ENCODE assay signal across 17 cellular contexts in the genomic region with DNA sequence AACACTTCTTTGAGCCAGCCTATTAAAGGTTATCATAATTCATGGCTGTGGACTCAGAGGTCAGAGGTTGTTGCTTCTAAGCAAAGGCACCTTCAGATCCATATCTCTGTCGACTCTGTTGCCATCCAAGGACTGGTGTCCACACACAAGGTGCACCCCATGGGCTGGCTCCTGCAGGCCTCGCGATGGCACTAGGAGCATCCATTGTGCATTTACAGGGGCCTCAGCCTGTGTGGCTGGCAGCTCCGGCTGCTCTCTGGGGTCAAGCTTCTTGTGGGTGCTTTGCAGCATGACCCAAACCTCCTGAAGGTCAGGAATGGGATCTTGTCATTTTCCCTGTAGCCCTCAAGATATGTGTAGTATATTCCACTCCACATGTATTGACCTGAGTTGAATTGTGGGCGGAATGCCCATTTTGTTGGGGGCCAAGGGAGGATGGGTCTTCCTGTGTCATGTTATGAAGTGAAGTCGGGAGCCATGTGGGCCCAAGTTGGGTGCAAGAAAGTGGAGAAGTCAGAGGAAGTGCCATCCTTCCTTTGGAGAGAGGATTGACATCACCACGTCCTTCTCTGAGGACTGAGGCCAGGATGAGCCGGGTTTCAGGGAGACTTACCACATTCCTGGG. TPM values are rescaled to one million over a fixed set of nuclear protein-coding genes. Genes with fewer than 3 reads are reported as not detected.
DNase-seq lines count a peak whose midpoint lies in the region; ATAC-seq and TF ChIP-seq lines count a peak whose summit lies in the region.
"Had no signal": no experiment of that assay in that cellular context is flagged by ENCODE, and none has a peak within 500 bp of the region (broad histone marks: within the 10 kb centered on the region; RNA-seq: fewer than 3 reads in every experiment).

No MANE protein-coding gene starts in this region.

- H3K4me1 Mint-ChIP-seq in natural killer cell treated with Interleukin-12 subunit alpha and Interleukin-12 subunit beta and Interleukin-15 and Interleukin-18, amount 100 ng/mL, for 72 hours (ENCODE audit: low read depth in 2 of 2), result no peaks in the 10 kb centered on the region
- H3K4me1 Mint-ChIP-seq in natural killer cell, result no peaks in the 10 kb centered on the region
- H3K4me1 Mint-ChIP-seq in activated CD4-positive, alpha-beta T cell treated with anti-CD3 and anti-CD28 coated beads for 36 hours, result no peaks in the 10 kb centered on the region
- H3K4me1 Mint-ChIP-seq: CD4-positive, CD25-positive, alpha-beta regulatory T cell; CD8-positive, alpha-beta memory T cell had no signal

- H3K27ac ChIP-seq in spleen, result no peak overlapping the region
- H3K27ac ChIP-seq: HL-60 had no signal

- no peak for TF ChIP-seq CTCF in natural killer cell (IDR thresholded peaks at IDR 0.05)
- no peak for TF ChIP-seq CTCF in spleen (IDR thresholded peaks at IDR 0.05 in 8 of 11, conservative IDR thresholded peaks at IDR 0.05 in 3 of 11)
- TF ChIP-seq CTCF in GM13977 (IDR thresholded peaks at IDR 0.05; ENCODE audit: extremely low read depth, insufficient read depth, missing control alignments), result no peak

- CTCF ChIA-PET in activated CD4-positive, alpha-beta T cell treated with anti-CD3 and anti-CD28 coated beads for 36 hours (lab: Charles Lee), result no interaction called here

- no peak for TF ChIP-seq POLR2A in spleen (IDR thresholded peaks at IDR 0.05)

- peaks cover 0 to 4% (median 0%) of the 10 kb centered on the region in 7 donors for H3K27me3 ChIP-seq in spleen (replicated peaks in 1 of 7)
- H3K27me3 ChIP-seq: BE2C had no signal

- H3K9me3 ChIP-seq in spleen, result no peaks in the 10 kb centered on the region
- H3K9me3 ChIP-seq: BE2C, Caco-2 had no signal

- H3K36me3 ChIP-seq in spleen, result peaks cover 0 to 4% (median 0%) of the 10 kb centered on the region in 6 donors
- H3K36me3 ChIP-seq: BE2C had no signal

- no peak overlapping the region for H3K4me3 ChIP-seq in spleen
- H3K4me3 ChIP-seq: GM23338 had no signal

- no peaks in the 10 kb centered on the region for H3K4me1 ChIP-seq in spleen
- H3K4me1 ChIP-seq: BE2C had no signal

- no peaks in the 10 kb centered on the region for H3K9me3 Mint-ChIP-seq in natural killer cell treated with Interleukin-12 subunit alpha and Interleukin-12 subunit beta and Interleukin-15 and Interleukin-18, amount 100 ng/mL, for 72 hours
- no peaks in the 10 kb centered on the region for H3K9me3 Mint-ChIP-seq in natural killer cell
- H3K9me3 Mint-ChIP-seq in activated CD4-positive, alpha-beta T cell treated with anti-CD3 and anti-CD28 coated beads for 36 hours (ENCODE audit: low read depth), result no peaks in the 10 kb centered on the region
- H3K9me3 Mint-ChIP-seq: CD4-positive, CD25-positive, alpha-beta regulatory T cell; CD8-positive, alpha-beta memory T cell; GM23338 had no signal

- no peak for ATAC-seq in natural killer cell treated with Interleukin-12 subunit alpha and Interleukin-12 subunit beta and Interleukin-15 and Interleukin-18, amount 100 ng/mL, for 72 hours
- ATAC-seq in natural killer cell, result no peak
- ATAC-seq in activated CD4-positive, alpha-beta T cell treated with anti-CD3 and anti-CD28 coated beads for 36 hours, result no peak

- no peak overlapping the region for H3K27ac Mint-ChIP-seq in natural killer cell treated with Interleukin-12 subunit alpha and Interleukin-12 subunit beta and Interleukin-15 and Interleukin-18, amount 100 ng/mL, for 72 hours
- no peak overlapping the region for H3K27ac Mint-ChIP-seq in natural killer cell
- no peak overlapping the region for H3K27ac Mint-ChIP-seq in activated CD4-positive, alpha-beta T cell treated with anti-CD3 and anti-CD28 coated beads for 36 hours
- H3K27ac Mint-ChIP-seq: CD4-positive, CD25-positive, alpha-beta regulatory T cell; GM23338 had no signal

- H3K36me3 Mint-ChIP-seq in natural killer cell treated with Interleukin-12 subunit alpha and Interleukin-12 subunit beta and Interleukin-15 and Interleukin-18, amount 100 ng/mL, for 72 hours, result no peaks in the 10 kb centered on the region
- no peaks in the 10 kb centered on the region for H3K36me3 Mint-ChIP-seq in natural killer cell
- no peaks in the 10 kb centered on the region for H3K36me3 Mint-ChIP-seq in activated CD4-positive, alpha-beta T cell treated with anti-CD3 and anti-CD28 coated beads for 36 hours (ENCODE audit: low read depth)
- H3K36me3 Mint-ChIP-seq: CD4-positive, CD25-positive, alpha-beta regulatory T cell; CD8-positive, alpha-beta memory T cell had no signal

- whole genome bisulfite sequencing in spleen, 5 donors, result 84 to 93% (median 87%) methylated on average over 6 to 8 of the region's 8 CpGs

- intact Hi-C loops in natural killer cell (cut with micrococcal nuclease), result no loop called here
- intact Hi-C loops in spleen (cut with DNase I; ENCODE audit: low total_unique reads), result no loop called here
- intact Hi-C loops in activated CD4-positive, alpha-beta T cell treated with anti-CD3 and anti-CD28 coated beads for 36 hours (cut with DNase I, micrococcal nuclease), result no loop called here

- peaks cover 5 to 11% of the 10 kb centered on the region in 2 donors for H3K27me3 Mint-ChIP-seq in natural killer cell treated with Interleukin-12 subunit alpha and Interleukin-12 subunit beta and Interleukin-15 and Interleukin-18, amount 100 ng/mL, for 72 hours
- H3K27me3 Mint-ChIP-seq in natural killer cell (ENCODE audit: low read depth in 2 of 2), result peaks cover 0 to 3% of the 10 kb centered on the region in 2 donors
- peaks cover 5% of the 10 kb centered on the region for H3K27me3 Mint-ChIP-seq in activated CD4-positive, alpha-beta T cell treated with anti-CD3 and anti-CD28 coated beads for 36 hours

- DNase-seq in natural killer cell treated with Interleukin-12 subunit alpha and Interleukin-12 subunit beta and Interleukin-15 and Interleukin-18, amount 100 ng/mL, for 72 hours (ENCODE audit: low spot score), result peak; percentile 32
- DNase-seq in natural killer cell (no peak), mesenteric fat pad (ENCODE audit: low spot score) (peak; percentile 43), spleen (peak; percentile 54), GM13977 (ENCODE audit: low spot score) (no peak), hypothalamus (lab: John Stamatoyannopoulos, UW) (no peak)
- DNase-seq in activated CD4-positive, alpha-beta T cell treated with anti-CD3 and anti-CD28 coated beads for 36 hours, result no peak
- DNase-seq: ACHN; BE2C; C1 segment of cervical spinal cord; Caco-2; CD4-positive, CD25-positive, alpha-beta regulatory T cell; CD8-positive, alpha-beta memory T cell; HCEC 1CT had no signal

- POLR2A ChIA-PET in activated CD4-positive, alpha-beta T cell treated with anti-CD3 and anti-CD28 coated beads for 36 hours (lab: Charles Lee), result no interaction called here

- H3K4me3 Mint-ChIP-seq in natural killer cell treated with Interleukin-12 subunit alpha and Interleukin-12 subunit beta and Interleukin-15 and Interleukin-18, amount 100 ng/mL, for 72 hours, result no peak overlapping the region
- H3K4me3 Mint-ChIP-seq in natural killer cell, result no peak overlapping the region
- H3K4me3 Mint-ChIP-seq in activated CD4-positive, alpha-beta T cell treated with anti-CD3 and anti-CD28 coated beads for 36 hours, result no peak overlapping the region
- H3K4me3 Mint-ChIP-seq: CD4-positive, CD25-positive, alpha-beta regulatory T cell; CD8-positive, alpha-beta memory T cell; GM23338 had no signal

- in situ Hi-C loops in GM13977 (cut with MboI; ENCODE audit: low pct_unique_long_range_greater_than_20kb, low sequenced_read_pairs, unreplicated experiment), result no loop called here

RNA-seq across cellular contexts. Expression of a gene that starts 43.9 kb away (rescaled TPM):
- under 1 TPM; 0.29 to 0.39 TPM for total RNA-seq in natural killer cell treated with Interleukin-12 subunit alpha and Interleukin-12 subunit beta and Interleukin-15 and Interleukin-18, amount 100 ng/mL, for 72 hours
- 1 to 10 TPM in 1 of 3 donors, under 1 TPM in 2; 0.02 to 1.6 (median 0.09) TPM for total RNA-seq in natural killer cell
- total RNA-seq in mesenteric fat pad, result 1.4 TPM
- 1 to 10 TPM in 3 of 7 donors, under 1 TPM in 4; 0.43 to 4.9 (median 0.89) TPM for total RNA-seq in spleen
- under 1 TPM; 0.19 to 0.32 (median 0.26) TPM for polyA plus RNA-seq in spleen
- under 1 TPM; 0.30 to 0.55 TPM for total RNA-seq in activated CD4-positive, alpha-beta T cell treated with anti-CD3 and anti-CD28 coated beads for 36 hours
- total RNA-seq: HT1080 had no signal
- polyA plus RNA-seq: CD8-positive, alpha-beta memory T cell had no signal

RNA-seq across cellular contexts. Expression of a gene that starts 44.0 kb away (rescaled TPM):
- 1 to 10 TPM; 1.2 to 2.7 TPM for total RNA-seq in natural killer cell treated with Interleukin-12 subunit alpha and Interleukin-12 subunit beta and Interleukin-15 and Interleukin-18, amount 100 ng/mL, for 72 hours
- total RNA-seq in natural killer cell (under 1 TPM in 1 of 3 donors, not detected in 2; 0.25 TPM), mesenteric fat pad (not detected), spleen (under 1 TPM in 5 of 7 donors, not detected in 2; 0.13 to 0.56 (median 0.26) TPM)
- under 1 TPM; 0.16 to 0.59 (median 0.26) TPM for polyA plus RNA-seq in spleen
- total RNA-seq in activated CD4-positive, alpha-beta T cell treated with anti-CD3 and anti-CD28 coated beads for 36 hours, result under 1 TPM; 0.33 to 0.69 TPM
- total RNA-seq: HT1080 had no signal

Comparison
In these comparisons a context has a peak if more than half of its experiments do, and no peak if none do; other contexts are left out.
1. DNase-seq: peak in natural killer cell treated with Interleukin-12 subunit alpha and Interleukin-12 subunit beta and Interleukin-15 and Interleukin-18, amount 100 ng/mL, for 72 hours (single experiment), mesenteric fat pad (single experiment) and spleen (single experiment); none in natural killer cell (single experiment), activated CD4-positive, alpha-beta T cell treated with anti-CD3 and anti-CD28 coated beads for 36 hours (single experiment), GM13977 (single experiment) and hypothalamus (0 of 51).